In genomic region chr3:186985713-186986364, GRCh38 we compare ENCODE assay signal across 1 cellular context.
TF ChIP-seq lines count a peak whose summit lies in the region.

No MANE protein-coding gene starts in this region.

TF ChIP-seq in H1, 55 proteins besides CTCF, POLR2A, EP300 and RAD21 (continued from another document):
- TF ChIP-seq, protein P1, sequence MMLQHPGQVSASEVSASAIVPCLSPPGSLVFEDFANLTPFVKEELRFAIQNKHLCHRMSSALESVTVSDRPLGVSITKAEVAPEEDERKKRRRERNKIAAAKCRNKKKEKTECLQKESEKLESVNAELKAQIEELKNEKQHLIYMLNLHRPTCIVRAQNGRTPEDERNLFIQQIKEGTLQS (IDR thresholded peaks at IDR 0.05; ENCODE audit: insufficient read depth, low read depth, low read length): no peak
- TF ChIP-seq FOSL1 (IDR thresholded peaks at IDR 0.05; ENCODE audit: insufficient read depth, low read depth, low read length): no peak
- no peak for TF ChIP-seq CTBP2 (IDR thresholded peaks at IDR 0.05; ENCODE audit: borderline replicate concordance, insufficient read depth, insufficient read length, low read length)
- TF ChIP-seq RFX5 (IDR thresholded peaks at IDR 0.05; ENCODE audit: borderline replicate concordance, low read depth, low read length): no peak
